ENCODE assay signal across 8 cellular contexts in genomic region chr11:73308003-73308962, GRCh38. TPM values are rescaled to one million over a fixed set of nuclear protein-coding genes. Genes with fewer than 3 reads are reported as not detected.
DNase-seq lines count a peak whose midpoint lies in the region; ATAC-seq, FAIRE-seq and TF ChIP-seq lines count a peak whose summit lies in the region.

A gene with protein sequence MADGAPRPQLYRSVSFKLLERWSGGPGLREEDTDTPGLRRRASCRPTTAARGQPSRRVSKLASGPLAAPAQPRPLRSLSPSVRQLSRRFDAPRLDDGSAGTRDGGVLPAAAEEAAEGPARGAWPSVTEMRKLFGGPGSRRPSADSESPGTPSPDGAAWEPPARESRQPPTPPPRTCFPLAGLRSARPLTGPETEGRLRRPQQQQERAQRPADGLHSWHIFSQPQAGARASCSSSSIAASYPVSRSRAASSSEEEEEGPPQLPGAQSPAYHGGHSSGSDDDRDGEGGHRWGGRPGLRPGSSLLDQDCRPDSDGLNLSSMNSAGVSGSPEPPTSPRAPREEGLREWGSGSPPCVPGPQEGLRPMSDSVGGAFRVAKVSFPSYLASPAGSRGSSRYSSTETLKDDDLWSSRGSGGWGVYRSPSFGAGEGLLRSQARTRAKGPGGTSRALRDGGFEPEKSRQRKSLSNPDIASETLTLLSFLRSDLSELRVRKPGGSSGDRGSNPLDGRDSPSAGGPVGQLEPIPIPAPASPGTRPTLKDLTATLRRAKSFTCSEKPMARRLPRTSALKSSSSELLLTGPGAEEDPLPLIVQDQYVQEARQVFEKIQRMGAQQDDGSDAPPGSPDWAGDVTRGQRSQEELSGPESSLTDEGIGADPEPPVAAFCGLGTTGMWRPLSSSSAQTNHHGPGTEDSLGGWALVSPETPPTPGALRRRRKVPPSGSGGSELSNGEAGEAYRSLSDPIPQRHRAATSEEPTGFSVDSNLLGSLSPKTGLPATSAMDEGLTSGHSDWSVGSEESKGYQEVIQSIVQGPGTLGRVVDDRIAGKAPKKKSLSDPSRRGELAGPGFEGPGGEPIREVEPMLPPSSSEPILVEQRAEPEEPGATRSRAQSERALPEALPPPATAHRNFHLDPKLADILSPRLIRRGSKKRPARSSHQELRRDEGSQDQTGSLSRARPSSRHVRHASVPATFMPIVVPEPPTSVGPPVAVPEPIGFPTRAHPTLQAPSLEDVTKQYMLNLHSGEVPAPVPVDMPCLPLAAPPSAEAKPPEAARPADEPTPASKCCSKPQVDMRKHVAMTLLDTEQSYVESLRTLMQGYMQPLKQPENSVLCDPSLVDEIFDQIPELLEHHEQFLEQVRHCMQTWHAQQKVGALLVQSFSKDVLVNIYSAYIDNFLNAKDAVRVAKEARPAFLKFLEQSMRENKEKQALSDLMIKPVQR (N-terminal part only) (plus strand): TSS chr11:73308276. CDS start chr11:73308639, 363 bp downstream.

- H3K4me1 ChIP-seq in HUES6 (ENCODE audit: control insufficient read depth, insufficient read depth, low read length): peaks cover 25% of the 10 kb centered on the region
- peaks cover 26% of the 10 kb centered on the region for H3K4me1 ChIP-seq in cardiac muscle cell (ENCODE audit: low read depth)
- peaks cover 32% of the 10 kb centered on the region for H3K4me1 ChIP-seq in ovary (ENCODE audit: insufficient read depth)

- H3K27me3 ChIP-seq in HUES6 (ENCODE audit: control insufficient read depth, insufficient read depth, low read length): peaks cover 41% of the 10 kb centered on the region
- no peaks in the 10 kb centered on the region for H3K27me3 ChIP-seq in cardiac muscle cell
- no peaks in the 10 kb centered on the region for H3K27me3 ChIP-seq in ovary

- TF ChIP-seq CTCF in Calu3 (IDR thresholded peaks at IDR 0.05; ENCODE audit: unreplicated experiment): no peak
- no peak for TF ChIP-seq CTCF in cardiac muscle cell (IDR thresholded peaks at IDR 0.05; ENCODE audit: low read depth, low read length)
- peak in 1 of 3 donors; percentile 8 for TF ChIP-seq CTCF in ovary (IDR thresholded peaks at IDR 0.05)

- FAIRE-seq in RCC 7860 (lab: Jason Lieb, UNC): no peak

- no peaks in the 10 kb centered on the region for H3K27me3 Mint-ChIP-seq in Calu3 (ENCODE audit: unreplicated experiment)

- DNase-seq in Calu3: peak; percentile 66
- peak; percentile 39 for DNase-seq in RCC 7860 (ENCODE audit: low spot score)
- peak in 39 of 56 donors; percentile 13 to 81 (median 59) for DNase-seq in amygdala (lab: John Stamatoyannopoulos, UW)
- peak; percentile 88 for DNase-seq in cardiac muscle cell (ENCODE audit: low read depth in 1 of 2, low spot score in 1 of 2)
- DNase-seq in ovary: peak; percentile 76 to 85 (median 80)
- DNase-seq in inferior parietal cortex (ENCODE audit: extremely low spot score): no peak

- CTCF ChIA-PET in Calu3 (lab: Charles Lee): interaction anchor here (0.5 to 2.8 kb wide), 16 partner anchors 10 to 170 kb away, joined by 3 to 41 read pairs (median 8); no protein-coding TSS in a partner anchor

- TF ChIP-seq EP300 in ovary (IDR thresholded peaks at IDR 0.05): no peak

- H3K27ac ChIP-seq in HUES6 (ENCODE audit: low read depth, low read length) (peak within 1 kb of the TSS; percentile 84; the same call in 1 of the 2 replicates), cardiac muscle cell (peak within 1 kb of the TSS; percentile 100), ovary (peak within 1 kb of the TSS; percentile 96)

- ATAC-seq in GM21390 (IDR thresholded peaks at IDR 0.05; ENCODE audit: unreplicated experiment): peak; percentile 25

- TF ChIP-seq POLR2A in ovary (IDR thresholded peaks at IDR 0.05): no peak

- 0% methylated on average over 63 to 105 of the region's 105 CpGs for WGBS in ovary, 3 donors

- no TSS peak for BruUV-seq in Calu3 (replicated peaks; lab: Mats Ljungman, UMichigan)

- H3K4me1 Mint-ChIP-seq in Calu3 (ENCODE audit: low read depth, unreplicated experiment): peaks cover 16% of the 10 kb centered on the region

- peak within 1 kb of the TSS; percentile 75 for H3K9ac ChIP-seq in HUES6 (ENCODE audit: low read length)

- peaks cover 35% of the 10 kb centered on the region for H3K36me3 Mint-ChIP-seq in Calu3 (ENCODE audit: insufficient read depth, unreplicated experiment)

- intact Hi-C loops in Calu3 (cut with micrococcal nuclease; ENCODE audit: unreplicated experiment) (loop anchor here (5.0 kb wide), 1 partner anchor 84 kb away; no protein-coding TSS in a partner anchor), ovary (cut with DNase I) (no loop called here)

- H3K4me3 Mint-ChIP-seq in Calu3 (ENCODE audit: low read depth, unreplicated experiment): peak within 1 kb of the TSS; percentile 73

- H3K4me3 ChIP-seq in HUES6 (ENCODE audit: low read depth, low read length) (peak within 1 kb of the TSS; percentile 97), cardiac muscle cell (peak within 1 kb of the TSS; percentile 74), ovary (peak within 1 kb of the TSS; percentile 86)

- H3K27ac Mint-ChIP-seq in Calu3 (ENCODE audit: unreplicated experiment): peak within 1 kb of the TSS; percentile 63

- no peaks in the 10 kb centered on the region for H3K9me3 Mint-ChIP-seq in Calu3 (ENCODE audit: low read depth, unreplicated experiment)

- H3K36me3 ChIP-seq in HUES6 (ENCODE audit: control insufficient read depth, insufficient read depth, low read length): no peaks in the 10 kb centered on the region
- H3K36me3 ChIP-seq in cardiac muscle cell: peaks cover 5% of the 10 kb centered on the region
- no peaks in the 10 kb centered on the region for H3K36me3 ChIP-seq in ovary

- H3K9me3 ChIP-seq in HUES6 (ENCODE audit: control insufficient read depth, insufficient read depth, low read depth, low read length): no peaks in the 10 kb centered on the region
- H3K9me3 ChIP-seq in cardiac muscle cell (ENCODE audit: low read depth): no peaks in the 10 kb centered on the region
- no peaks in the 10 kb centered on the region for H3K9me3 ChIP-seq in ovary

RNA-seq across cellular contexts. Expression of the gene that starts here (rescaled TPM):
- total RNA-seq in Calu3 (2022): 22.0 and 22.3 TPM in 2 replicates
- total RNA-seq in cardiac muscle cell: 37.2 and 60.3 TPM in 2 replicates
- 26.5 and 33.5 TPM in 2 replicates for polyA plus RNA-seq in cardiac muscle cell
- 10 to 100 TPM; 29.8 to 83.8 (median 46.7) TPM for total RNA-seq in ovary
- polyA plus RNA-seq in ovary: 10 to 100 TPM; 21.0 to 38.0 TPM
